28 cellular contexts compared by ENCODE assay signal in the genomic region with DNA sequence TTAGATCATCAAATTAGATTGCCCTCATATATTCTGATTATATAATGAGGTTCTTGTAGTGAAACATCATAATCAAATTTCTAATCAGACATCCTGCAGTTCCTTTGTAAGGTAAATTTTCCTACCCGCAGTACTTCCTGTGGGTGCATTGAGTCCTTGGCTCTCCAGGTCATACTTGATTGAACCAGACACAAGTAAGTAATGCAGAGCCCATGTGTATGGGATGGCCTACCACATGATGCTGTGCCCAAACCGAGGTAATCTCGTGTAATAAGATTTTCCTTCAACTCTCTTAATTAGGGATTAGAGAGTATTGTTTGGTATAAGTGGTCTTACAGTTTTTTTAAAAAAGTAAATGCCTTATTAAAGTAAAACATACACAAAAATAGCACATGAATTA.
"Had no signal": no experiment of that assay in that cellular context is flagged by ENCODE, and none has a peak within 500 bp of the region (broad histone marks: within the 10 kb centered on the region; RNA-seq: fewer than 3 reads in every experiment).

No MANE protein-coding gene starts in this region.

- ATAC-seq: activated CD8-positive, alpha-beta T cell treated with anti-CD3 and anti-CD28 coated beads, Interleukin-2, amount 10 ng/mL, durations not matched to agents 7 days and 5 days; activated naive CD4-positive, alpha-beta T cell treated with anti-CD3 and anti-CD28 coated beads, Interleukin-2, amount 50 U/mL, for 72 hours; activated naive CD8-positive, alpha-beta T cell treated with anti-CD3 and anti-CD28 coated beads, Interleukin-2, amount 50 U/mL, for 24 hours; K562; Panc1; Right ventricle myocardium inferior had no signal

- H3K27ac Mint-ChIP-seq: activated CD8-positive, alpha-beta T cell treated with anti-CD3 and anti-CD28 coated beads, Interleukin-2, amount 10 ng/mL, durations not matched to agents 7 days and 5 days; activated naive CD4-positive, alpha-beta T cell treated with anti-CD3 and anti-CD28 coated beads, Interleukin-2, amount 50 U/mL, for 72 hours; activated naive CD8-positive, alpha-beta T cell treated with anti-CD3 and anti-CD28 coated beads, Interleukin-2, amount 50 U/mL, for 24 hours; activated T-cell treated with anti-CD3 and anti-CD28 coated beads, Interleukin-2, amount 50 U/mL, for 24 hours; brain had no signal

- H3K36me3 Mint-ChIP-seq: activated naive CD4-positive, alpha-beta T cell treated with anti-CD3 and anti-CD28 coated beads, Interleukin-2, amount 50 U/mL, for 72 hours; brain had no signal

- H3K4me1 Mint-ChIP-seq: activated naive CD8-positive, alpha-beta T cell treated with anti-CD3 and anti-CD28 coated beads, Interleukin-2, amount 50 U/mL, for 24 hours had no signal

- H3K9me3 Mint-ChIP-seq: brain had no signal

- DNase-seq: activated CD4-positive, alpha-beta T cell treated with anti-CD3 and anti-CD28 coated beads for 48 hours; activated CD4-positive, alpha-beta T cell treated with anti-CD3 and anti-CD28 coated beads, Interleukin-2, amount 50 U/mL, for 4 hours; activated CD4-positive, CD25-positive, alpha-beta regulatory T cell treated with anti-CD3 and anti-CD28 coated beads, Interleukin-2, amount 50 U/mL, for 72 hours; activated CD8-positive, alpha-beta T cell treated with anti-CD3 and anti-CD28 coated beads, Interleukin-2, amount 10 ng/mL, durations not matched to agents 7 days and 5 days; activated effector memory CD4-positive, alpha-beta T cell treated with anti-CD3 and anti-CD28 coated beads, Interleukin-2, amount 50 U/mL, for 16 hours; activated naive CD4-positive, alpha-beta T cell treated with Interleukin-2 at 50 U/mL for 16 hours; activated naive CD8-positive, alpha-beta T cell treated with anti-CD3 and anti-CD28 coated beads, Interleukin-2, amount 50 U/mL, for 24 hours; activated T-cell treated with anti-CD3 and anti-CD28 coated beads, Interleukin-2, amount 50 U/mL, for 24 hours; amniotic stem cell; Karpas-422; MM.1S; NCI-H1105; NCI-H1436; NCI-H187 treated with DMSO at 0.1 percent for 48 hours; NCI-H2081 treated with DMSO at 0.1 percent for 48 hours; NCI-H2171 treated with DMSO at 0.1 percent for 48 hours; NCI-H345; NCI-H510A; NCI-H526 treated with DMSO at 0.1 percent for 48 hours; OCI-M1; RPMI8226; T-helper 1 cell had no signal

- FAIRE-seq: astrocyte, K562 had no signal

- H3K27me3 Mint-ChIP-seq: activated naive CD8-positive, alpha-beta T cell treated with anti-CD3 and anti-CD28 coated beads, Interleukin-2, amount 50 U/mL, for 24 hours; activated T-cell treated with anti-CD3 and anti-CD28 coated beads, Interleukin-2, amount 50 U/mL, for 24 hours had no signal

- H3K4me3 Mint-ChIP-seq: activated CD8-positive, alpha-beta T cell treated with anti-CD3 and anti-CD28 coated beads, Interleukin-2, amount 10 ng/mL, durations not matched to agents 7 days and 5 days; activated naive CD8-positive, alpha-beta T cell treated with anti-CD3 and anti-CD28 coated beads, Interleukin-2, amount 50 U/mL, for 24 hours; activated T-cell treated with anti-CD3 and anti-CD28 coated beads, Interleukin-2, amount 50 U/mL, for 24 hours; brain had no signal
